ENCODE assay signal across 23 cellular contexts in the genomic region with DNA sequence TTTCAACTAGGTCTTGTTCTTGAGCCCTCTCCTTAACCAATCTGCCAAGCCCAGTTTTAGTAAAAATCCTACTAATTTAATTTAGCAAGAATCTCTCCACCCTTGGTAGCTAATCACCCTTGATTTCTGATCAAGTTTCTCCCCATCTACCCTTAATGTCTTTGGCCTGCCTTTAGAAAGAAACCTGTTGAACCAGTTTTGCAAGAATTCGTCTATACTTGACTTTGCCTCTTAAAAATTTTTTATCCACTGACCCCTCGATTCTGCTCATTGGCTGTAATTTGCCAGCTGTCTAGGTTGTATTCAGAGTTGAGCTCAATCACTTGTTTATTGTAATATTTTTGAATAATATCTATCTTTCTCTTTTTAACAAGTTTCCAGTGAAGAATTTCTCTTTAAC.
DNase-seq lines count a peak whose midpoint lies in the region; ATAC-seq and TF ChIP-seq lines count a peak whose summit lies in the region.
"Had no signal": no experiment of that assay in that cellular context is flagged by ENCODE, and none has a peak within 500 bp of the region (broad histone marks: within the 10 kb centered on the region; RNA-seq: fewer than 3 reads in every experiment).

No MANE protein-coding gene starts in this region.

- no peak overlapping the region for H3K27ac Mint-ChIP-seq in MCF 10A (ENCODE audit: low read depth, unreplicated experiment)
- H3K27ac Mint-ChIP-seq: activated B cell treated with CpG ODN at 0.5 μM for 24 hours; activated CD8-positive, alpha-beta T cell treated with anti-CD3 and anti-CD28 coated beads, Interleukin-2, amount 10 ng/mL, durations not matched to agents 7 days and 5 days; activated T-cell treated with anti-CD3 and anti-CD28 coated beads, Interleukin-2, amount 50 U/mL, for 24 hours; T-helper 2 cell treated with Interferon-gamma antibody and Interleukin-4, amounts not matched to agents 5 μg/mL and 100 μg/mL, for 36 hours had no signal

- H3K4me3 ChIP-seq in mammary epithelial cell (replicated peaks in 1 of 3; ENCODE audit: insufficient read depth in 1 of 3, low read depth in 2 of 3, low read length in 3 of 3) (no peak overlapping the region), iPS-20b (ENCODE audit: low read length) (peak overlapping the region; percentile 8; the same call in 1 of the 2 replicates)
- H3K4me3 ChIP-seq: MG63, SK-N-MC, spleen, upper lobe of right lung had no signal

- no peak overlapping the region for H2AFZ ChIP-seq in mammary epithelial cell (ENCODE audit: low read depth, low read length)

- no peaks in the 10 kb centered on the region for H4K20me1 ChIP-seq in mammary epithelial cell (ENCODE audit: insufficient read depth, low read length)

- intact Hi-C loops in mammary epithelial cell (cut with micrococcal nuclease) (no loop called here), MCF 10A (cut with micrococcal nuclease) (no loop called here)

- ATAC-seq in HG03354 (IDR thresholded peaks at IDR 0.05; ENCODE audit: poor library complexity, severe bottlenecking, unreplicated experiment) (no peak), GM19351 (IDR thresholded peaks at IDR 0.05; ENCODE audit: unreplicated experiment) (no peak)
- ATAC-seq: activated CD8-positive, alpha-beta T cell treated with anti-CD3 and anti-CD28 coated beads, Interleukin-2, amount 10 ng/mL, durations not matched to agents 7 days and 5 days; left colon; upper lobe of right lung had no signal

- CTCF ChIA-PET in mammary epithelial cell (lab: Charles Lee; ENCODE audit: low non-redundant PET) (no interaction called here), MCF 10A (lab: Yijun Ruan, JAX) (no interaction called here)

- DNase-seq in mammary epithelial cell (peak; percentile 15), MCF 10A (ENCODE audit: unreplicated experiment) (no peak), NCI-H774 (lab: John Stamatoyannopoulos, UW) (peak; percentile 13), hippocampal formation (lab: John Stamatoyannopoulos, UW) (no peak), substantia nigra (lab: John Stamatoyannopoulos, UW) (no peak)
- DNase-seq: 8988T; activated B cell treated with CpG ODN at 0.5 μM for 24 hours; activated CD8-positive, alpha-beta T cell treated with anti-CD3 and anti-CD28 coated beads, Interleukin-2, amount 10 ng/mL, durations not matched to agents 7 days and 5 days; activated naive CD4-positive, alpha-beta T cell treated with Interleukin-2 at 50 U/mL for 16 hours; activated T-cell treated with anti-CD3 and anti-CD28 coated beads, Interleukin-2, amount 50 U/mL, for 24 hours; amygdala; IMR-90; left colon; MG63; NCI-H146; NCI-H226; spleen; upper lobe of right lung had no signal

- H3K79me2 ChIP-seq in mammary epithelial cell (ENCODE audit: insufficient read depth, low read length), result no peaks in the 10 kb centered on the region

- dilution Hi-C loops in mammary epithelial cell (cut with HindIII; ENCODE audit: low sequenced_read_pairs), result no loop called here

- H3K9ac ChIP-seq in mammary epithelial cell (ENCODE audit: insufficient read depth, low read length) (no peak overlapping the region), iPS-20b (ENCODE audit: low read depth, low read length) (no peak overlapping the region)

- BruUV-seq in mammary epithelial cell (replicated peaks; lab: Mats Ljungman, UMichigan) (no TSS peak), MCF 10A (replicated peaks; lab: Mats Ljungman, UMichigan) (no TSS peak)

- H3K4me1 Mint-ChIP-seq in MCF 10A (ENCODE audit: insufficient read depth, unreplicated experiment), result no peaks in the 10 kb centered on the region
- H3K4me1 Mint-ChIP-seq: activated B cell treated with CpG ODN at 0.5 μM for 24 hours had no signal

- H3K27me3 Mint-ChIP-seq in MCF 10A (ENCODE audit: insufficient read depth, unreplicated experiment), result no peaks in the 10 kb centered on the region
- H3K27me3 Mint-ChIP-seq: activated B cell treated with CpG ODN at 0.5 μM for 24 hours; activated T-cell treated with anti-CD3 and anti-CD28 coated beads, Interleukin-2, amount 50 U/mL, for 24 hours had no signal

- H3K9me3 Mint-ChIP-seq in MCF 10A (ENCODE audit: unreplicated experiment), result peaks cover 14% of the 10 kb centered on the region

- H3K27me3 ChIP-seq in mammary epithelial cell (ENCODE audit: insufficient read depth, low read length) (no peaks in the 10 kb centered on the region), iPS-20b (ENCODE audit: insufficient read depth, low read length) (no peaks in the 10 kb centered on the region)
- H3K27me3 ChIP-seq: MG63, spleen, upper lobe of right lung had no signal

- no peaks in the 10 kb centered on the region for H3K4me1 ChIP-seq in mammary epithelial cell (ENCODE audit: insufficient read depth, low read length)
- H3K4me1 ChIP-seq in iPS-20b (ENCODE audit: insufficient read depth, low read length), result peaks cover 33% of the 10 kb centered on the region; the same call in 1 of the 2 replicates
- H3K4me1 ChIP-seq: spleen, upper lobe of right lung had no signal

- no peak for TF ChIP-seq CTCF in mammary epithelial cell (conservative IDR thresholded peaks at IDR 0.05 in 1 of 2, IDR thresholded peaks at IDR 0.05 in 1 of 2; ENCODE audit: extremely low read depth in 1 of 2, insufficient read depth in 1 of 2, low read depth in 1 of 2, low read length in 2 of 2)
- TF ChIP-seq CTCF in MCF 10A (IDR thresholded peaks at IDR 0.05; ENCODE audit: unreplicated experiment), result no peak

- WGBS in mammary epithelial cell (ENCODE audit: low coverage, missing lambda C conversion rate), result 17% methylated on average over 2 of the region's 2 CpGs

- no peaks in the 10 kb centered on the region for H3K36me3 Mint-ChIP-seq in MCF 10A (ENCODE audit: insufficient read depth, unreplicated experiment)

- peaks cover 4% of the 10 kb centered on the region for H3K9me3 ChIP-seq in mammary epithelial cell (replicated peaks; ENCODE audit: insufficient read depth, low read length)
- H3K9me3 ChIP-seq in iPS-20b (ENCODE audit: insufficient read depth, low read depth, low read length), result no peaks in the 10 kb centered on the region
- H3K9me3 ChIP-seq: MG63, upper lobe of right lung had no signal

- H3K27ac ChIP-seq in mammary epithelial cell (ENCODE audit: insufficient read depth, low read depth, low read length), result no peak overlapping the region
- no peak overlapping the region for H3K27ac ChIP-seq in iPS-20b (ENCODE audit: low read length)
- H3K27ac ChIP-seq in substantia nigra (ENCODE audit: low read depth, low read length, poor library complexity, severe bottlenecking), result no peak overlapping the region
- H3K27ac ChIP-seq: SK-N-MC, spleen, upper lobe of right lung had no signal

- in situ Hi-C loops in mammary epithelial cell (cut with MboI; ENCODE audit: low sequenced_read_pairs in 2 of 2), result no loop called here

- POLR2A ChIA-PET in MCF 10A (lab: Yijun Ruan, JAX), result no interaction called here

- H3K4me3 Mint-ChIP-seq in MCF 10A (ENCODE audit: unreplicated experiment), result no peak overlapping the region
- H3K4me3 Mint-ChIP-seq: activated B cell treated with CpG ODN at 0.5 μM for 24 hours; activated CD8-positive, alpha-beta T cell treated with anti-CD3 and anti-CD28 coated beads, Interleukin-2, amount 10 ng/mL, durations not matched to agents 7 days and 5 days; activated T-cell treated with anti-CD3 and anti-CD28 coated beads, Interleukin-2, amount 50 U/mL, for 24 hours; T-helper 2 cell treated with Interferon-gamma antibody and Interleukin-4, amounts not matched to agents 5 μg/mL and 100 μg/mL, for 36 hours had no signal

- no peak overlapping the region for H3K4me2 ChIP-seq in mammary epithelial cell (ENCODE audit: insufficient read depth, low read depth, low read length)

- H3K36me3 ChIP-seq in mammary epithelial cell (ENCODE audit: insufficient read depth, low read length), result no peaks in the 10 kb centered on the region
- no peaks in the 10 kb centered on the region for H3K36me3 ChIP-seq in iPS-20b (ENCODE audit: insufficient read depth, low read depth, low read length)
- H3K36me3 ChIP-seq: MG63, spleen, upper lobe of right lung had no signal

Comparison
In these comparisons a context has a peak if more than half of its experiments do, and no peak if none do; other contexts are left out.
1. DNase-seq: peak in mammary epithelial cell (single experiment) and NCI-H774 (single experiment); none in MCF 10A (single experiment), hippocampal formation (0 of 2) and substantia nigra (0 of 49).